In the genomic region with DNA sequence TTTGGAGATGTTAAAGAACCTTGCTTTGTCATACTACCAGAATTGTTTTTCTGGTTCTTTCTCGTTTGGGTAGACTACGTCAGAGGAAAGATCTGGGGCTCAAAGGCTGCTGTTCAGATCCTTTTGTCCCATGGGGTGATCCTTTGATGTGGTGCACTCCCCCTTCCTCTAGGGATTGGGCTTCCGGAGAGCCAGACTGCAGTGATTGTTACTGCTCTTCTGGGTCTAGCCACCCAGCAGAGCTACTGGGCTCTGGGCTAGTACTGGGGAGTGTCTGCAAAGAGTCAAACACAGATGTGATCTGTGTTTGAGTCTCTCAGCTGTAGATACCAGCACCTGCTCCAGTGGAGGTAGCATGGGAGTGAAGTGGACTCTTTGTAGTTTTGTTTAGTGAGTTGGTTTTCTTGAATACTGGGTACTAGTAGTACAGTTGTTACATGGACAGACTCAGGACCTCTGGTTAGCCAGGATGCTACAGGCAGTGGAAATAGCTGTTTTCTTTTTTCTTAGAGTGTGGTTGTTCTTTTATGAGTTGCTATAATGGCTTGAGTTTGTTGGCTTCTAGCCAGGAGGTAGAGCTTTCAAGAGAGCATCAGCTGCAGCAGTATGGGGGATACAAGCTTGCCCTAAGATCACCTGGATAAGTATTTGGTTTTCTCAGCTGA, we compare ENCODE assay signal across 1 cellular context.
A peak's percentile ranks its signal among the peaks of the same experiment; 100 is the strongest.
TF ChIP-seq lines count a peak whose summit lies in the region.

No MANE protein-coding gene starts in this region.

TF ChIP-seq in HepG2, 621 proteins besides CTCF, POLR2A, EP300 and RAD21 (continued from another document and continues in another):
- TF ChIP-seq RCOR2 (CRISPR knock-in tag; IDR thresholded peaks at IDR 0.05) (peak; percentile 44; the same call in 1 of the 2 replicates), STAT5B (CRISPR knock-in tag; IDR thresholded peaks at IDR 0.05) (no peak), CREM (IDR thresholded peaks at IDR 0.05) (peak; percentile 69), CREM (CRISPR knock-in tag; IDR thresholded peaks at IDR 0.05) (no peak), RARA (CRISPR knock-in tag; IDR thresholded peaks at IDR 0.05) (peak; percentile 71), GLI4 (CRISPR knock-in tag; IDR thresholded peaks at IDR 0.05; ENCODE audit: borderline replicate concordance) (no peak), HMGA1 (CRISPR knock-in tag; conservative IDR thresholded peaks at IDR 0.05) (no peak), MIER2 (CRISPR knock-in tag; IDR thresholded peaks at IDR 0.05) (no peak), ZFP36L2 (CRISPR knock-in tag; IDR thresholded peaks at IDR 0.05) (no peak), MEIS1 (CRISPR knock-in tag; IDR thresholded peaks at IDR 0.05; ENCODE audit: borderline replicate concordance) (no peak), SAP130 (CRISPR knock-in tag; IDR thresholded peaks at IDR 0.05; ENCODE audit: low read depth) (peak; percentile 73), SOX5 (CRISPR knock-in tag; IDR thresholded peaks at IDR 0.05; ENCODE audit: borderline replicate concordance) (peak; percentile 98), SNRNP70 (IDR thresholded peaks at IDR 0.05; ENCODE audit: low read depth, low read length) (no peak), RXRA (CRISPR knock-in tag; IDR thresholded peaks at IDR 0.05) (peak; percentile 25; the same call in 1 of the 2 replicates), BCL6 (CRISPR knock-in tag; IDR thresholded peaks at IDR 0.05) (no peak; the same call in 1 of the 2 replicates), REXO4 (CRISPR knock-in tag; IDR thresholded peaks at IDR 0.05; ENCODE audit: borderline replicate concordance) (no peak), ZNF589 (CRISPR knock-in tag; conservative IDR thresholded peaks at IDR 0.05) (no peak), KMT2A (CRISPR knock-in tag; IDR thresholded peaks at IDR 0.05) (no peak), FOSL1 (CRISPR knock-in tag; IDR thresholded peaks at IDR 0.05; ENCODE audit: borderline replicate concordance) (no peak; the same call in 1 of the 2 replicates), ZNF652 (CRISPR knock-in tag; IDR thresholded peaks at IDR 0.05; ENCODE audit: borderline replicate concordance, low read depth) (no peak), GATAD1 (CRISPR knock-in tag; IDR thresholded peaks at IDR 0.05) (peak; percentile 47; the same call in 1 of the 2 replicates), ZNF543 (CRISPR knock-in tag; IDR thresholded peaks at IDR 0.05) (no peak), NFYC (CRISPR knock-in tag; IDR thresholded peaks at IDR 0.05) (no peak), KLF6 (CRISPR knock-in tag; IDR thresholded peaks at IDR 0.05) (no peak), ZNF329 (CRISPR knock-in tag; IDR thresholded peaks at IDR 0.05; ENCODE audit: low read depth) (no peak), ZKSCAN1 (IDR thresholded peaks at IDR 0.05; ENCODE audit: low read length) (no peak), NPAS2 (CRISPR knock-in tag; IDR thresholded peaks at IDR 0.05; ENCODE audit: borderline replicate concordance) (no peak), NCOA5 (CRISPR knock-in tag; IDR thresholded peaks at IDR 0.05) (no peak), PPARG (CRISPR knock-in tag; conservative IDR thresholded peaks at IDR 0.05) (0 out of 2 replicates have a peak, but pooled peaks have one; percentile 14), ZBTB20 (CRISPR knock-in tag; IDR thresholded peaks at IDR 0.05; ENCODE audit: borderline replicate concordance, low read depth) (no peak), CBFB (CRISPR knock-in tag; IDR thresholded peaks at IDR 0.05) (peak; percentile 98), ZNF782 (CRISPR knock-in tag; IDR thresholded peaks at IDR 0.05; ENCODE audit: borderline replicate concordance) (no peak), ZNF343 (CRISPR knock-in tag; IDR thresholded peaks at IDR 0.05) (no peak), FOXA3 (CRISPR knock-in tag; IDR thresholded peaks at IDR 0.05) (0 out of 2 replicates have a peak, but pooled peaks have one; percentile 42), ZNF761 (CRISPR knock-in tag; conservative IDR thresholded peaks at IDR 0.05) (no peak), PITX1 (CRISPR knock-in tag; IDR thresholded peaks at IDR 0.05) (0 out of 2 replicates have a peak, but pooled peaks have one; percentile 44), DPF2 (CRISPR knock-in tag; IDR thresholded peaks at IDR 0.05; ENCODE audit: borderline replicate concordance, low read depth) (0 out of 2 replicates have a peak, but pooled peaks have one; percentile 22), FOXC1 (CRISPR knock-in tag; IDR thresholded peaks at IDR 0.05; ENCODE audit: borderline replicate concordance) (no peak), FOSL2 (CRISPR knock-in tag; IDR thresholded peaks at IDR 0.05) (peak; percentile 61), ZNF354B (CRISPR knock-in tag; IDR thresholded peaks at IDR 0.05) (no peak), TP53 (CRISPR knock-in tag; conservative IDR thresholded peaks at IDR 0.05) (no peak), HNF4A (CRISPR knock-in tag; IDR thresholded peaks at IDR 0.05) (peak; percentile 77), ZNF614 (CRISPR knock-in tag; IDR thresholded peaks at IDR 0.05; ENCODE audit: borderline replicate concordance) (0 out of 2 replicates have a peak, but pooled peaks have one; percentile 30)
- TF ChIP-seq, protein P1, sequence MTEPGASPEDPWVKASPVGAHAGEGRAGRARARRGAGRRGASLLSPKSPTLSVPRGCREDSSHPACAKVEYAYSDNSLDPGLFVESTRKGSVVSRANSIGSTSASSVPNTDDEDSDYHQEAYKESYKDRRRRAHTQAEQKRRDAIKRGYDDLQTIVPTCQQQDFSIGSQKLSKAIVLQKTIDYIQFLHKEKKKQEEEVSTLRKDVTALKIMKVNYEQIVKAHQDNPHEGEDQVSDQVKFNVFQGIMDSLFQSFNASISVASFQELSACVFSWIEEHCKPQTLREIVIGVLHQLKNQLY (CRISPR knock-in tag; IDR thresholded peaks at IDR 0.05): 0 out of 2 replicates have a peak, but pooled peaks have one; percentile 23
- TF ChIP-seq, protein P2, sequence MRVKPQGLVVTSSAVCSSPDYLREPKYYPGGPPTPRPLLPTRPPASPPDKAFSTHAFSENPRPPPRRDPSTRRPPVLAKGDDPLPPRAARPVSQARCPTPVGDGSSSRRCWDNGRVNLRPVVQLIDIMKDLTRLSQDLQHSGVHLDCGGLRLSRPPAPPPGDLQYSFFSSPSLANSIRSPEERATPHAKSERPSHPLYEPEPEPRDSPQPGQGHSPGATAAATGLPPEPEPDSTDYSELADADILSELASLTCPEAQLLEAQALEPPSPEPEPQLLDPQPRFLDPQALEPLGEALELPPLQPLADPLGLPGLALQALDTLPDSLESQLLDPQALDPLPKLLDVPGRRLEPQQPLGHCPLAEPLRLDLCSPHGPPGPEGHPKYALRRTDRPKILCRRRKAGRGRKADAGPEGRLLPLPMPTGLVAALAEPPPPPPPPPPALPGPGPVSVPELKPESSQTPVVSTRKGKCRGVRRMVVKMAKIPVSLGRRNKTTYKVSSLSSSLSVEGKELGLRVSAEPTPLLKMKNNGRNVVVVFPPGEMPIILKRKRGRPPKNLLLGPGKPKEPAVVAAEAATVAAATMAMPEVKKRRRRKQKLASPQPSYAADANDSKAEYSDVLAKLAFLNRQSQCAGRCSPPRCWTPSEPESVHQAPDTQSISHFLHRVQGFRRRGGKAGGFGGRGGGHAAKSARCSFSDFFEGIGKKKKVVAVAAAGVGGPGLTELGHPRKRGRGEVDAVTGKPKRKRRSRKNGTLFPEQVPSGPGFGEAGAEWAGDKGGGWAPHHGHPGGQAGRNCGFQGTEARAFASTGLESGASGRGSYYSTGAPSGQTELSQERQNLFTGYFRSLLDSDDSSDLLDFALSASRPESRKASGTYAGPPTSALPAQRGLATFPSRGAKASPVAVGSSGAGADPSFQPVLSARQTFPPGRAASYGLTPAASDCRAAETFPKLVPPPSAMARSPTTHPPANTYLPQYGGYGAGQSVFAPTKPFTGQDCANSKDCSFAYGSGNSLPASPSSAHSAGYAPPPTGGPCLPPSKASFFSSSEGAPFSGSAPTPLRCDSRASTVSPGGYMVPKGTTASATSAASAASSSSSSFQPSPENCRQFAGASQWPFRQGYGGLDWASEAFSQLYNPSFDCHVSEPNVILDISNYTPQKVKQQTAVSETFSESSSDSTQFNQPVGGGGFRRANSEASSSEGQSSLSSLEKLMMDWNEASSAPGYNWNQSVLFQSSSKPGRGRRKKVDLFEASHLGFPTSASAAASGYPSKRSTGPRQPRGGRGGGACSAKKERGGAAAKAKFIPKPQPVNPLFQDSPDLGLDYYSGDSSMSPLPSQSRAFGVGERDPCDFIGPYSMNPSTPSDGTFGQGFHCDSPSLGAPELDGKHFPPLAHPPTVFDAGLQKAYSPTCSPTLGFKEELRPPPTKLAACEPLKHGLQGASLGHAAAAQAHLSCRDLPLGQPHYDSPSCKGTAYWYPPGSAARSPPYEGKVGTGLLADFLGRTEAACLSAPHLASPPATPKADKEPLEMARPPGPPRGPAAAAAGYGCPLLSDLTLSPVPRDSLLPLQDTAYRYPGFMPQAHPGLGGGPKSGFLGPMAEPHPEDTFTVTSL (CRISPR knock-in tag; IDR thresholded peaks at IDR 0.05; ENCODE audit: borderline replicate concordance): peak; percentile 55; the same call in 1 of the 2 replicates
- TF ChIP-seq, protein P3, sequence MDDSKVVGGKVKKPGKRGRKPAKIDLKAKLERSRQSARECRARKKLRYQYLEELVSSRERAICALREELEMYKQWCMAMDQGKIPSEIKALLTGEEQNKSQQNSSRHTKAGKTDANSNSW (CRISPR knock-in tag; IDR thresholded peaks at IDR 0.05; ENCODE audit: borderline replicate concordance): no peak
- TF ChIP-seq, protein P4, sequence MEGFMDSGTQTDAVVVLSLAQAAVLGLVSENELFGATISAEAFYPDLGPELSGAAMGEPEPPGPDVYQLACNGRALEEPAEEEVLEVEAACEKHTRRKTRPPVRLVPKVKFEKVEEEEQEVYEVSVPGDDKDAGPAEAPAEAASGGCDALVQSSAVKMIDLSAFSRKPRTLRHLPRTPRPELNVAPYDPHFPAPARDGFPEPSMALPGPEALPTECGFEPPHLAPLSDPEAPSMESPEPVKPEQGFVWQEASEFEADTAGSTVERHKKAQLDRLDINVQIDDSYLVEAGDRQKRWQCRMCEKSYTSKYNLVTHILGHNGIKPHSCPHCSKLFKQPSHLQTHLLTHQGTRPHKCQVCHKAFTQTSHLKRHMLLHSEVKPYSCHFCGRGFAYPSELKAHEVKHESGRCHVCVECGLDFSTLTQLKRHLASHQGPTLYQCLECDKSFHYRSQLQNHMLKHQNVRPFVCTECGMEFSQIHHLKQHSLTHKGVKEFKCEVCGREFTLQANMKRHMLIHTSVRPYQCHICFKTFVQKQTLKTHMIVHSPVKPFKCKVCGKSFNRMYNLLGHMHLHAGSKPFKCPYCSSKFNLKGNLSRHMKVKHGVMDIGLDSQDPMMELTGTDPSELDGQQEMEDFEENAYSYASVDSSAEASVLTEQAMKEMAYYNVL (CRISPR knock-in tag; IDR thresholded peaks at IDR 0.05; ENCODE audit: borderline replicate concordance): no peak
- TF ChIP-seq, protein P5, sequence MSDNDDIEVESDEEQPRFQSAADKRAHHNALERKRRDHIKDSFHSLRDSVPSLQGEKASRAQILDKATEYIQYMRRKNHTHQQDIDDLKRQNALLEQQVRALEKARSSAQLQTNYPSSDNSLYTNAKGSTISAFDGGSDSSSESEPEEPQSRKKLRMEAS (IDR thresholded peaks at IDR 0.05): 0 out of 2 replicates have a peak, but pooled peaks have one; percentile 20
- TF ChIP-seq, protein P6, sequence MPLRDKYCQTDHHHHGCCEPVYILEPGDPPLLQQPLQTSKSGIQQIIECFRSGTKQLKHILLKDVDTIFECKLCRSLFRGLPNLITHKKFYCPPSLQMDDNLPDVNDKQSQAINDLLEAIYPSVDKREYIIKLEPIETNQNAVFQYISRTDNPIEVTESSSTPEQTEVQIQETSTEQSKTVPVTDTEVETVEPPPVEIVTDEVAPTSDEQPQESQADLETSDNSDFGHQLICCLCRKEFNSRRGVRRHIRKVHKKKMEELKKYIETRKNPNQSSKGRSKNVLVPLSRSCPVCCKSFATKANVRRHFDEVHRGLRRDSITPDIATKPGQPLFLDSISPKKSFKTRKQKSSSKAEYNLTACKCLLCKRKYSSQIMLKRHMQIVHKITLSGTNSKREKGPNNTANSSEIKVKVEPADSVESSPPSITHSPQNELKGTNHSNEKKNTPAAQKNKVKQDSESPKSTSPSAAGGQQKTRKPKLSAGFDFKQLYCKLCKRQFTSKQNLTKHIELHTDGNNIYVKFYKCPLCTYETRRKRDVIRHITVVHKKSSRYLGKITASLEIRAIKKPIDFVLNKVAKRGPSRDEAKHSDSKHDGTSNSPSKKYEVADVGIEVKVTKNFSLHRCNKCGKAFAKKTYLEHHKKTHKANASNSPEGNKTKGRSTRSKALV (CRISPR knock-in tag; IDR thresholded peaks at IDR 0.05): no peak
- TF ChIP-seq, protein P7, sequence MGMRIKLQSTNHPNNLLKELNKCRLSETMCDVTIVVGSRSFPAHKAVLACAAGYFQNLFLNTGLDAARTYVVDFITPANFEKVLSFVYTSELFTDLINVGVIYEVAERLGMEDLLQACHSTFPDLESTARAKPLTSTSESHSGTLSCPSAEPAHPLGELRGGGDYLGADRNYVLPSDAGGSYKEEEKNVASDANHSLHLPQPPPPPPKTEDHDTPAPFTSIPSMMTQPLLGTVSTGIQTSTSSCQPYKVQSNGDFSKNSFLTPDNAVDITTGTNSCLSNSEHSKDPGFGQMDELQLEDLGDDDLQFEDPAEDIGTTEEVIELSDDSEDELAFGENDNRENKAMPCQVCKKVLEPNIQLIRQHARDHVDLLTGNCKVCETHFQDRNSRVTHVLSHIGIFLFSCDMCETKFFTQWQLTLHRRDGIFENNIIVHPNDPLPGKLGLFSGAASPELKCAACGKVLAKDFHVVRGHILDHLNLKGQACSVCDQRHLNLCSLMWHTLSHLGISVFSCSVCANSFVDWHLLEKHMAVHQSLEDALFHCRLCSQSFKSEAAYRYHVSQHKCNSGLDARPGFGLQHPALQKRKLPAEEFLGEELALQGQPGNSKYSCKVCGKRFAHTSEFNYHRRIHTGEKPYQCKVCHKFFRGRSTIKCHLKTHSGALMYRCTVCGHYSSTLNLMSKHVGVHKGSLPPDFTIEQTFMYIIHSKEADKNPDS (CRISPR knock-in tag; IDR thresholded peaks at IDR 0.05): no peak
- TF ChIP-seq, protein P8, sequence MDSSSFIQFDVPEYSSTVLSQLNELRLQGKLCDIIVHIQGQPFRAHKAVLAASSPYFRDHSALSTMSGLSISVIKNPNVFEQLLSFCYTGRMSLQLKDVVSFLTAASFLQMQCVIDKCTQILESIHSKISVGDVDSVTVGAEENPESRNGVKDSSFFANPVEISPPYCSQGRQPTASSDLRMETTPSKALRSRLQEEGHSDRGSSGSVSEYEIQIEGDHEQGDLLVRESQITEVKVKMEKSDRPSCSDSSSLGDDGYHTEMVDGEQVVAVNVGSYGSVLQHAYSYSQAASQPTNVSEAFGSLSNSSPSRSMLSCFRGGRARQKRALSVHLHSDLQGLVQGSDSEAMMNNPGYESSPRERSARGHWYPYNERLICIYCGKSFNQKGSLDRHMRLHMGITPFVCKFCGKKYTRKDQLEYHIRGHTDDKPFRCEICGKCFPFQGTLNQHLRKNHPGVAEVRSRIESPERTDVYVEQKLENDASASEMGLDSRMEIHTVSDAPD (CRISPR knock-in tag; IDR thresholded peaks at IDR 0.05): no peak
- TF ChIP-seq, protein P9, sequence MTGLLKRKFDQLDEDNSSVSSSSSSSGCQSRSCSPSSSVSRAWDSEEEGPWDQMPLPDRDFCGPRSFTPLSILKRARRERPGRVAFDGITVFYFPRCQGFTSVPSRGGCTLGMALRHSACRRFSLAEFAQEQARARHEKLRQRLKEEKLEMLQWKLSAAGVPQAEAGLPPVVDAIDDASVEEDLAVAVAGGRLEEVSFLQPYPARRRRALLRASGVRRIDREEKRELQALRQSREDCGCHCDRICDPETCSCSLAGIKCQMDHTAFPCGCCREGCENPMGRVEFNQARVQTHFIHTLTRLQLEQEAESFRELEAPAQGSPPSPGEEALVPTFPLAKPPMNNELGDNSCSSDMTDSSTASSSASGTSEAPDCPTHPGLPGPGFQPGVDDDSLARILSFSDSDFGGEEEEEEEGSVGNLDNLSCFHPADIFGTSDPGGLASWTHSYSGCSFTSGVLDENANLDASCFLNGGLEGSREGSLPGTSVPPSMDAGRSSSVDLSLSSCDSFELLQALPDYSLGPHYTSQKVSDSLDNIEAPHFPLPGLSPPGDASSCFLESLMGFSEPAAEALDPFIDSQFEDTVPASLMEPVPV (CRISPR knock-in tag; IDR thresholded peaks at IDR 0.05): no peak
